Comparison of ENCODE assay signal across 22 cellular contexts in the genomic region with DNA sequence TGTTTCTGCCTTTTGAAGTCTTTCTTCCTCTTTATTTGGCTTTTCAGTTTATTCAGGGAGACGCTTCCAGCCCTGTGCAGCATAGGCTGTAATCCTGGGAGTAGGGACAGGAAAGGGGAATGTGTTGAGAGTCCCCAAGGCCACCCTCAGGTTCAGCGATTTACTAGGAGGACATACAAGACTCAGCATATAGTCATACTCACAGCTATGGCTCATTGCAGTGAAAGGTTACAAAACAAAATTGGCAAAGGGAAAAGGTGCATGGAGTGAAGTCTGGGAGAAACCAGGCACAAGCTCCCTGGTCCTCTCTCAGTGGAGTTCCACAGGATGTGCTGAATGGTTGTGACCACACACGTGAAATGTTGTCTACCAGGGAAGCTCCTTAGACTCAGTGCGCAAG. TPM values are rescaled to one million over a fixed set of nuclear protein-coding genes. Genes with fewer than 3 reads are reported as not detected.
DNase-seq lines count a peak whose midpoint lies in the region; FAIRE-seq and TF ChIP-seq lines count a peak whose summit lies in the region.
"Had no signal": no experiment of that assay in that cellular context is flagged by ENCODE, and none has a peak within 500 bp of the region (broad histone marks: within the 10 kb centered on the region; RNA-seq: fewer than 3 reads in every experiment).

No MANE protein-coding gene starts in this region.

- in situ Hi-C loops in transverse colon (cut with MboI; ENCODE audit: low pct_ligation_motif_present in 1 of 4, low pct_unique_long_range_greater_than_20kb in 1 of 4, low sequenced_read_pairs in 3 of 4), result no loop called here

- TF ChIP-seq CTCF in H1 (IDR thresholded peaks at IDR 0.05; ENCODE audit: control extremely low read depth in 1 of 3, insufficient read depth in 1 of 3, low read depth in 1 of 3, low read length in 3 of 3), result no peak
- TF ChIP-seq CTCF in GM10248 (IDR thresholded peaks at IDR 0.05; ENCODE audit: control extremely low read depth, extremely low read depth, low read depth, missing control alignments), result no peak
- no peak for TF ChIP-seq CTCF in transverse colon (IDR thresholded peaks at IDR 0.05)

- H3K23ac ChIP-seq in H1 (ENCODE audit: insufficient read length), result no peak overlapping the region

- no peak for TF ChIP-seq EP300 in H1 (IDR thresholded peaks at IDR 0.05; ENCODE audit: borderline replicate concordance in 1 of 2, low read depth in 2 of 2, low read length in 2 of 2)
- no peak for TF ChIP-seq EP300 in transverse colon (IDR thresholded peaks at IDR 0.05; ENCODE audit: low read depth)

- no peak overlapping the region for H2BK5ac ChIP-seq in H1 (ENCODE audit: low read depth, low read length)

- no peak overlapping the region for H4K8ac ChIP-seq in H1 (ENCODE audit: extremely low read depth, insufficient read depth, low read length)

- H3K4me3 ChIP-seq in H1 (ENCODE audit: extremely low read depth in 1 of 4, insufficient read depth in 2 of 4, low read depth in 3 of 4, low read length in 4 of 4) (no peak overlapping the region), transverse colon (no peak overlapping the region)
- H3K4me3 ChIP-seq: K562 had no signal

- no peak overlapping the region for H3K56ac ChIP-seq in H1 (replicated peaks; ENCODE audit: insufficient read length, low read depth, low read length)

- H4K5ac ChIP-seq in H1 (ENCODE audit: insufficient read length, low read depth, low read length), result no peak overlapping the region

- intact Hi-C loops in transverse colon (cut with DNase I; ENCODE audit: low total_unique reads), result no loop called here

- H3K9me3 ChIP-seq in H1 (ENCODE audit: insufficient read depth in 2 of 2, low read depth in 1 of 2, low read length in 1 of 2), result no peaks in the 10 kb centered on the region
- H3K9me3 ChIP-seq in transverse colon, result no peaks in the 10 kb centered on the region
- H3K9me3 ChIP-seq: BE2C had no signal

- peaks cover 0 to 2% of the 10 kb centered on the region in 2 experiments for H4K20me1 ChIP-seq in H1 (replicated peaks in 1 of 2; ENCODE audit: control insufficient read depth in 1 of 2, insufficient read depth in 2 of 2, low read length in 2 of 2)

- no peak overlapping the region for H3K27ac ChIP-seq in H1 (ENCODE audit: low read depth, low read length)
- peak overlapping the region; percentile 36 for H3K27ac ChIP-seq in substantia nigra (ENCODE audit: low read depth, low read length, poor library complexity, severe bottlenecking)
- no peak overlapping the region for H3K27ac ChIP-seq in transverse colon
- H3K27ac ChIP-seq: RWPE1 had no signal

- 78% methylated on average over 4 of the region's 4 CpGs; no CpG with 5 or more reads in 1 of the 2 experiments for WGBS in H1 (ENCODE audit: extremely low coverage in 1 of 2, insufficient coverage in 1 of 2, insufficient read length in 1 of 2, insufficient replicate concordance in 2 of 2, low coverage in 1 of 2, low lambda C conversion rate in 2 of 2, missing lambda C conversion rate in 1 of 2), 2 experiments
- 86 to 87% methylated on average over 4 of the region's 4 CpGs for WGBS in transverse colon (ENCODE audit: low coverage in 1 of 2), 2 donors

- H2BK15ac ChIP-seq in H1 (ENCODE audit: low read length), result no peak overlapping the region

- CTCF ChIA-PET in H1 (lab: Charles Lee; ENCODE audit: partially characterized antibody) (interaction anchor here (0.6 to 4.2 kb wide), 16 partner anchors 13 to 229 kb away, joined by 3 to 40 read pairs (median 4); partner anchors contain the start of gene PAIP2B), GM10248 (lab: Yijun Ruan, JAX) (interaction anchor here (1.0 to 2.1 kb wide), 5 partner anchors 50 to 228 kb away, joined by 3 to 5 read pairs (median 5); partner anchors contain the start of genes PAIP2B and ZNF638)

- no peak overlapping the region for H2BK20ac ChIP-seq in H1 (ENCODE audit: low read length)

- peak; percentile 60 for FAIRE-seq in H54 (lab: Jason Lieb, UNC)
- FAIRE-seq in H1 (lab: Jason Lieb, UNC), result no peak
- FAIRE-seq: GM12891, K562 had no signal

- peaks cover under 1% of the 10 kb centered on the region for H3K23me2 ChIP-seq in H1 (ENCODE audit: low read depth, low read length)

- H2BK12ac ChIP-seq in H1 (ENCODE audit: low read depth, low read length), result no peak overlapping the region

- H3K18ac ChIP-seq in H1 (ENCODE audit: extremely low read depth, low read length), result no peak overlapping the region

- H3K36me3 ChIP-seq in H1 (ENCODE audit: control insufficient read depth in 2 of 4, insufficient read depth in 4 of 4, low read length in 3 of 4) (no peaks in the 10 kb centered on the region), transverse colon (no peaks in the 10 kb centered on the region)
- H3K36me3 ChIP-seq: BE2C had no signal

- peaks cover 7% of the 10 kb centered on the region; the same call in 1 of the 2 replicates for H3K79me1 ChIP-seq in H1 (ENCODE audit: low read depth, low read length)

- peaks cover 0 to under 1% (median 0%) of the 10 kb centered on the region in 4 experiments; a peak in 1 of 7 replicates for H3K27me3 ChIP-seq in H1 (replicated peaks in 1 of 4; ENCODE audit: control insufficient read depth in 3 of 4, extremely low read depth in 1 of 4, insufficient read depth in 3 of 4, low read length in 3 of 4)
- peaks cover 51% of the 10 kb centered on the region for H3K27me3 ChIP-seq in transverse colon

- TF ChIP-seq POLR2A in H54 (IDR thresholded peaks at IDR 0.05; ENCODE audit: low read depth, low read length) (no peak), H1 (IDR thresholded peaks at IDR 0.05; ENCODE audit: control extremely low read depth in 1 of 2, low read depth in 2 of 2, low read length in 2 of 2) (no peak), transverse colon (IDR thresholded peaks at IDR 0.05) (no peak)

- peaks cover 3 to 14% (median 6%) of the 10 kb centered on the region in 4 experiments; a peak in 6 of 7 replicates for H3K4me1 ChIP-seq in H1 (replicated peaks in 1 of 4; ENCODE audit: control insufficient read depth in 3 of 4, insufficient read depth in 4 of 4, low read length in 3 of 4)
- peaks cover 4 to 10% (median 8%) of the 10 kb centered on the region in 4 donors for H3K4me1 ChIP-seq in transverse colon
- H3K4me1 ChIP-seq: BE2C had no signal

- H3K4me2 ChIP-seq in H1 (ENCODE audit: insufficient read depth in 1 of 2, low read depth in 2 of 2, low read length in 2 of 2), result no peak overlapping the region

- no peak overlapping the region for H3K14ac ChIP-seq in H1 (ENCODE audit: insufficient read length)

- H2BK120ac ChIP-seq in H1 (replicated peaks; ENCODE audit: low read depth, low read length), result no peak overlapping the region

- no peak overlapping the region for H3K4ac ChIP-seq in H1 (replicated peaks; ENCODE audit: insufficient read length, low read depth, low read length)

- H3K79me2 ChIP-seq in H1 (ENCODE audit: control insufficient read depth in 1 of 2, insufficient read depth in 2 of 2, low read length in 2 of 2), result peaks cover 4 to 70% of the 10 kb centered on the region in 2 experiments

- H2AK5ac ChIP-seq in H1 (ENCODE audit: low read depth, low read length), result peak overlapping the region; percentile 75; the same call in 1 of the 2 replicates

- H4K91ac ChIP-seq in H1 (replicated peaks; ENCODE audit: insufficient read length, low read length), result no peak overlapping the region

- POLR2A ChIA-PET in H1 (lab: Charles Lee; ENCODE audit: partially characterized antibody) (no interaction called here), GM10248 (lab: Yijun Ruan, JAX) (no interaction called here)

- H2AFZ ChIP-seq in H1 (ENCODE audit: low read length), result no peak overlapping the region

- TF ChIP-seq RAD21 in H1 (IDR thresholded peaks at IDR 0.05 in 1 of 2, conservative IDR thresholded peaks at IDR 0.05 in 1 of 2; ENCODE audit: low read depth in 2 of 2, low read length in 2 of 2), result no peak

- H3K9ac ChIP-seq in H1 (replicated peaks in 1 of 4; ENCODE audit: extremely low read depth in 1 of 4, low read depth in 3 of 4, low read length in 3 of 4), result no peak overlapping the region; a peak in 1 of 7 replicates

- DNase-seq in H54 (ENCODE audit: insufficient read length, low spot score), result no peak
- peak; percentile 15 for DNase-seq in NCI-H526 treated with DMSO at 0.1 percent for 48 hours (lab: John Stamatoyannopoulos, UW)
- no peak for DNase-seq in H1 (ENCODE audit: low read depth in 1 of 2, low spot score in 2 of 2)
- no peak for DNase-seq in substantia nigra (lab: John Stamatoyannopoulos, UW)
- no peak for DNase-seq in activated gamma-delta T cell treated with Interleukin-2 at 50 U/mL for 16 hours
- no peak for DNase-seq in GM10248 (ENCODE audit: extremely low spot score)
- DNase-seq in transverse colon, result no peak
- DNase-seq: BE2C; CD8-positive, alpha-beta memory T cell; DMS 273 treated with DMSO at 0.1 percent for 48 hours; DMS79; GDM1; Kasumi-1; NCI-H1105; NCI-H1436 treated with DMSO at 0.1 percent for 48 hours; NCI-H1930; NCI-H446; NCI-H524 treated with DMSO at 0.1 percent for 48 hours; SHP77 treated with DMSO at 0.1 percent for 48 hours had no signal

TF ChIP-seq in H1, 55 proteins besides CTCF, POLR2A, EP300 and RAD21 (continues in another document):
- TF ChIP-seq SAP30 (IDR thresholded peaks at IDR 0.05; ENCODE audit: insufficient read depth, insufficient replicate concordance, low read length) (no peak), RXRA (IDR thresholded peaks at IDR 0.05; ENCODE audit: insufficient read depth, low read depth, low read length) (no peak), RBBP5 (IDR thresholded peaks at IDR 0.05; ENCODE audit: borderline replicate concordance, low read depth, low read length) (no peak)

RNA-seq across cellular contexts. Expression of gene ZNF638, which starts 49.6 kb away (rescaled TPM):
- total RNA-seq in H1 (2021; fragmentation: NEBNext Ultra II Directional; extraction: Animal tissue kit (Norgen Biotek cat#: 25700)), result 143 and 144 TPM in 2 replicates
- polyA plus RNA-seq in H1 (2011; rRNA removed), result 29.1 and 45.3 TPM in 2 replicates
- 68.3 TPM for polyA plus RNA-seq in H1 (2011; cell fraction: cytosol; rRNA removed)
- polyA plus RNA-seq in H1 (2011; cell fraction: nucleus; rRNA removed), result 102 TPM
- 81.7 to 147 TPM (median 94.4 TPM) in 4 replicates for polyA plus RNA-seq in H1 (2012, experiment 1 of 2)
- polyA plus RNA-seq in H1 (2012, experiment 2 of 2), result 5.3 TPM
- 139 TPM for polyA plus RNA-seq in H1 (2013, experiment 1 of 2)
- 144 TPM for polyA plus RNA-seq in H1 (2013, experiment 2 of 2)
- 211 and 297 TPM in 2 replicates for polyA minus RNA-seq in H1 (2011; rRNA and poly(A)+ RNA removed)
- polyA minus RNA-seq in H1 (2011; cell fraction: cytosol; rRNA and poly(A)+ RNA removed), result 89.5 TPM
- polyA minus RNA-seq in H1 (2011; cell fraction: nucleus; rRNA and poly(A)+ RNA removed), result 346 TPM
- total RNA-seq in transverse colon, result 100 to 1,000 TPM in 3 of 4 donors, 10 to 100 TPM in 1; 99.9 to 181 (median 142) TPM

RNA-seq across cellular contexts. Expression of gene PAIP2B, which starts 55.0 kb away (rescaled TPM):
- total RNA-seq in H1 (2021; fragmentation: NEBNext Ultra II Directional; extraction: Animal tissue kit (Norgen Biotek cat#: 25700)), result 30.4 and 31.3 TPM in 2 replicates
- polyA plus RNA-seq in H1 (2011; rRNA removed), result 5.7 and 8.4 TPM in 2 replicates
- polyA plus RNA-seq in H1 (2011; cell fraction: cytosol; rRNA removed), result 9.7 TPM
- polyA plus RNA-seq in H1 (2011; cell fraction: nucleus; rRNA removed), result 3.7 TPM
- polyA plus RNA-seq in H1 (2012, experiment 1 of 2), result 13.5 to 18.3 TPM (median 14.5 TPM) in 4 replicates
- polyA plus RNA-seq in H1 (2012, experiment 2 of 2), result 2.1 TPM
- polyA plus RNA-seq in H1 (2013, experiment 1 of 2), result 12.5 TPM
- 12.2 TPM for polyA plus RNA-seq in H1 (2013, experiment 2 of 2)
- polyA minus RNA-seq in H1 (2011; rRNA and poly(A)+ RNA removed), result 15.6 and 18.2 TPM in 2 replicates
- polyA minus RNA-seq in H1 (2011; cell fraction: cytosol; rRNA and poly(A)+ RNA removed), result 10.4 TPM
- 7.2 TPM for polyA minus RNA-seq in H1 (2011; cell fraction: nucleus; rRNA and poly(A)+ RNA removed)
- 1 to 10 TPM; 1.2 to 7.0 (median 3.6) TPM for total RNA-seq in transverse colon
